ENCODE assay signal across 16 cellular contexts in the genomic region with DNA sequence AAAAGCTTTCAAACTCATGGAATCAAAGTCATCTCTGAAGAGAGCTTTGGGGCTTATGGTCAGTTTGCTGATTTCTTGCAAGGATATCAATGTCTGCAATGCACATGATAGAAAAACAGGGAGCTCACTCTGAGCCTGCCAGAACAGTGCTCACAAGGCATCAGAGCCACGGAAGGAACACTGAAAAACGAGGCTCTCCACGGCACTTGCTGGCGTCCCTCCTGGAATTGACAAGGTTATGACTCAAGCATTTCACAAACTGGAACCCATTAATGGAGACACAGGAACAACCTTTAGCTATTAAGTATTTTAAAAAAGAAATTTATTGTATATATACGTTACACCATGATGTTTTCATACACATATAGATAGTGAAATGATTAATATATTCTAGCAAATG.
DNase-seq lines count a peak whose midpoint lies in the region; TF ChIP-seq lines count a peak whose summit lies in the region.
"Had no signal": no experiment of that assay in that cellular context is flagged by ENCODE, and none has a peak within 500 bp of the region (broad histone marks: within the 10 kb centered on the region; RNA-seq: fewer than 3 reads in every experiment).

No MANE protein-coding gene starts in this region.

- H3K27me3 ChIP-seq in adipocyte (replicated peaks; ENCODE audit: control insufficient read depth, insufficient read depth, low read length) = no peaks in the 10 kb centered on the region

- H3K4me1 ChIP-seq in adipocyte (ENCODE audit: control insufficient read depth, insufficient read depth, low read length) = peaks cover 8% of the 10 kb centered on the region
- H3K4me1 ChIP-seq: A549 had no signal

- no peak overlapping the region for H3K9ac ChIP-seq in adipocyte (ENCODE audit: low read length)

- no peaks in the 10 kb centered on the region for H3K36me3 ChIP-seq in adipocyte (ENCODE audit: control insufficient read depth, insufficient read depth, low read length, severe bottlenecking)

- peak; percentile 13 for DNase-seq in GM03348 (ENCODE audit: low spot score)
- DNase-seq in adipocyte (ENCODE audit: low read depth) = no peak
- peak; percentile 62 for DNase-seq in fibroblast of mammary gland (ENCODE audit: low read depth)
- DNase-seq in posterior vena cava (ENCODE audit: low spot score) = peak; percentile 71
- no peak for DNase-seq in DMS 273 treated with DMSO at 0.1 percent for 48 hours (lab: John Stamatoyannopoulos, UW)
- no peak for DNase-seq in NCI-H1436 (lab: John Stamatoyannopoulos, UW)
- no peak for DNase-seq in GDM1 (lab: John Stamatoyannopoulos, UW)
- DNase-seq: 8988T; ACHN; Calu3; CD4-positive, alpha-beta memory T cell; COR-L47; DMS153; DND-41; H7 had no signal

- intact Hi-C loops in posterior vena cava (cut with DNase I) = no loop called here

- H3K4me3 ChIP-seq in adipocyte (ENCODE audit: low read length) (peak overlapping the region; percentile 62), fibroblast of mammary gland (ENCODE audit: control insufficient read depth, low read depth, low read length) (no peak overlapping the region)
- H3K4me3 ChIP-seq: A549 had no signal

- H3K9me3 ChIP-seq in adipocyte (ENCODE audit: control insufficient read depth, low read length) = peaks cover 4% of the 10 kb centered on the region
- H3K9me3 ChIP-seq: A549 had no signal

- no peak for TF ChIP-seq CTCF in fibroblast of mammary gland (conservative IDR thresholded peaks at IDR 0.05; ENCODE audit: control insufficient read depth, insufficient read depth, low read depth, low read length)

Comparison
In these comparisons a context has a peak if more than half of its experiments do, and no peak if none do; other contexts are left out.
1. DNase-seq: peak in GM03348 (single experiment), fibroblast of mammary gland (single experiment) and posterior vena cava (single experiment); none in adipocyte (single experiment), DMS 273 treated with DMSO at 0.1 percent for 48 hours (single experiment), NCI-H1436 (single experiment) and GDM1 (single experiment).